ENCODE assay signal across 1 cellular context in genomic region chr1:154698320-154699096, GRCh38.
TF ChIP-seq lines count a peak whose summit lies in the region.

No MANE protein-coding gene starts in this region.

TF ChIP-seq in HepG2, 621 proteins besides CTCF, POLR2A, EP300 and RAD21 (continued from another document and continues in another):
- TF ChIP-seq ASH2L (IDR thresholded peaks at IDR 0.05; ENCODE audit: insufficient read length, low read depth, low read length): peak; percentile 43
- no peak for TF ChIP-seq HCFC1 (IDR thresholded peaks at IDR 0.05; ENCODE audit: low read depth, low read length)
- peak; percentile 71 for TF ChIP-seq SALL1 (CRISPR knock-in tag; IDR thresholded peaks at IDR 0.05)
- TF ChIP-seq ZFP1 (CRISPR knock-in tag; IDR thresholded peaks at IDR 0.05): no peak
- TF ChIP-seq FOXK1 (CRISPR knock-in tag; IDR thresholded peaks at IDR 0.05; ENCODE audit: borderline replicate concordance, low read depth): peak; percentile 70; the same call in 1 of the 2 replicates
- no peak for TF ChIP-seq ATF6 (CRISPR knock-in tag; conservative IDR thresholded peaks at IDR 0.05)
- TF ChIP-seq HHEX (CRISPR knock-in tag; IDR thresholded peaks at IDR 0.05): peak; percentile 64; the same call in 1 of the 2 replicates
- TF ChIP-seq LCORL (IDR thresholded peaks at IDR 0.05): peak; percentile 51; the same call in 1 of the 2 replicates
- TF ChIP-seq LCORL (CRISPR knock-in tag; IDR thresholded peaks at IDR 0.05): 0 out of 2 replicates have a peak, but pooled peaks have one; percentile 51
- TF ChIP-seq ARID5B (CRISPR knock-in tag; IDR thresholded peaks at IDR 0.05): peak; percentile 87
- TF ChIP-seq ZNF547 (CRISPR knock-in tag; IDR thresholded peaks at IDR 0.05): no peak
- peak; percentile 24 for TF ChIP-seq ZEB1 (IDR thresholded peaks at IDR 0.05; ENCODE audit: insufficient replicate concordance, low read depth)
- TF ChIP-seq CBX5 (CRISPR knock-in tag; IDR thresholded peaks at IDR 0.05; ENCODE audit: borderline replicate concordance): 0 out of 2 replicates have a peak, but pooled peaks have one; percentile 22
- peak; percentile 93 for TF ChIP-seq TFAP4 (IDR thresholded peaks at IDR 0.05; ENCODE audit: borderline replicate concordance, low read depth)
- TF ChIP-seq KAT8 (CRISPR knock-in tag; IDR thresholded peaks at IDR 0.05): 0 out of 2 replicates have a peak, but pooled peaks have one; percentile 19
- TF ChIP-seq ZNF788 (CRISPR knock-in tag; IDR thresholded peaks at IDR 0.05; ENCODE audit: borderline replicate concordance): peak; percentile 36; the same call in 1 of the 2 replicates
- TF ChIP-seq ZNF770 (CRISPR knock-in tag; IDR thresholded peaks at IDR 0.05): no peak
- TF ChIP-seq PBX2 (CRISPR knock-in tag; IDR thresholded peaks at IDR 0.05): peak; percentile 74
- TF ChIP-seq ZBTB4 (CRISPR knock-in tag; IDR thresholded peaks at IDR 0.05; ENCODE audit: borderline replicate concordance): no peak
- peak; percentile 81; the same call in 1 of the 2 replicates for TF ChIP-seq ESRRA (CRISPR knock-in tag; IDR thresholded peaks at IDR 0.05; ENCODE audit: low read depth)
- TF ChIP-seq HNF1A (IDR thresholded peaks at IDR 0.05; ENCODE audit: low read depth): 0 out of 2 replicates have a peak, but pooled peaks have one; percentile 25
- no peak for TF ChIP-seq HNF1A (CRISPR knock-in tag; IDR thresholded peaks at IDR 0.05; ENCODE audit: borderline replicate concordance)
- TF ChIP-seq KMT2B (CRISPR knock-in tag; IDR thresholded peaks at IDR 0.05): no peak
- 0 out of 2 replicates have a peak, but pooled peaks have one; percentile 62 for TF ChIP-seq SOX13 (IDR thresholded peaks at IDR 0.05)
- peak in 1 of 2 experiments; percentile 86; a peak in 2 of 4 replicates for TF ChIP-seq SOX13 (CRISPR knock-in tag; conservative IDR thresholded peaks at IDR 0.05 in 1 of 2, IDR thresholded peaks at IDR 0.05 in 1 of 2)
- TF ChIP-seq SOX6 (IDR thresholded peaks at IDR 0.05): no peak
- TF ChIP-seq SOX6 (CRISPR knock-in tag; IDR thresholded peaks at IDR 0.05): peak; percentile 94
- TF ChIP-seq AGO2 (optimal IDR thresholded peaks at IDR 0.05; ENCODE audit: low read depth, low read length): no peak
- peak; percentile 82 for TF ChIP-seq PAXIP1 (CRISPR knock-in tag; conservative IDR thresholded peaks at IDR 0.05)
- peak; percentile 55; the same call in 1 of the 2 replicates for TF ChIP-seq ELF3 (CRISPR knock-in tag; IDR thresholded peaks at IDR 0.05)
- TF ChIP-seq FOSL2 (CRISPR knock-in tag; IDR thresholded peaks at IDR 0.05): peak; percentile 87
- no peak for TF ChIP-seq ATF1 (CRISPR knock-in tag; IDR thresholded peaks at IDR 0.05)
- peak; percentile 86 for TF ChIP-seq HNF4A (CRISPR knock-in tag; IDR thresholded peaks at IDR 0.05)
- no peak for TF ChIP-seq SMAD9 (CRISPR knock-in tag; IDR thresholded peaks at IDR 0.05)
- no peak for TF ChIP-seq MTF2 (CRISPR knock-in tag; IDR thresholded peaks at IDR 0.05; ENCODE audit: borderline replicate concordance)
- TF ChIP-seq FOXA1 (IDR thresholded peaks at IDR 0.05): no peak
- peak; percentile 43; the same call in 1 of the 2 replicates for TF ChIP-seq FOXA1 (CRISPR knock-in tag; IDR thresholded peaks at IDR 0.05)
- TF ChIP-seq ZFP37 (CRISPR knock-in tag; IDR thresholded peaks at IDR 0.05; ENCODE audit: borderline replicate concordance): no peak
- TF ChIP-seq ZFX (CRISPR knock-in tag; IDR thresholded peaks at IDR 0.05; ENCODE audit: low read depth): 0 out of 2 replicates have a peak, but pooled peaks have one; percentile 29
- TF ChIP-seq SSRP1 (CRISPR knock-in tag; IDR thresholded peaks at IDR 0.05): 0 out of 2 replicates have a peak, but pooled peaks have one; percentile 25
